ENCODE assay signal across 17 cellular contexts in genomic region chr3:153038779-153039178, GRCh38.
A peak's percentile ranks its signal among the peaks of the same experiment; 100 is the strongest.
DNase-seq lines count a peak whose midpoint lies in the region; ATAC-seq lines count a peak whose summit lies in the region.
"Had no signal": no experiment of that assay in that cellular context is flagged by ENCODE, and none has a peak within 500 bp of the region (broad histone marks: within the 10 kb centered on the region; RNA-seq: fewer than 3 reads in every experiment).

No MANE protein-coding gene starts in this region.

- intact Hi-C loops in sciatic nerve (cut with DNase I), result no loop called here

- no peak for ATAC-seq in sciatic nerve
- ATAC-seq in GM18858 (IDR thresholded peaks at IDR 0.05; ENCODE audit: unreplicated experiment), result no peak

- peak; percentile 87 for DNase-seq in H4 (ENCODE audit: low spot score)
- DNase-seq in NCI-H69 (lab: John Stamatoyannopoulos, UW), result peak; percentile 91
- peak; percentile 40 for DNase-seq in dermis blood vessel endothelial cell
- peak; percentile 32 for DNase-seq in myocyte (ENCODE audit: low read depth)
- no peak for DNase-seq in SIG-M5 treated with dmso at 0.1 percent for 504 hours (lab: John Stamatoyannopoulos, UW; ENCODE audit: unreplicated experiment)
- DNase-seq in sciatic nerve (ENCODE audit: low spot score), result no peak
- DNase-seq: activated effector memory CD4-positive, alpha-beta T cell treated with Interleukin-2 at 50 U/mL for 16 hours; DMS153; effector CD8-positive, alpha-beta T cell; H9; NCI-H1048; NCI-H2029; NCI-H524 treated with DMSO at 0.1 percent for 48 hours; nephron progenitor cell; SK-N-SH; stimulated activated CD4-positive, alpha-beta T cell treated with anti-CD3 and anti-CD28 coated beads, Interleukin-12 subunit alpha, Interleukin-12 subunit beta, amount 100 ng/mL, for 4 hours had no signal

Comparison
In these comparisons a context has a peak if more than half of its experiments do, and no peak if none do; other contexts are left out.
1. DNase-seq: peak in H4 (single experiment), NCI-H69 (single experiment), dermis blood vessel endothelial cell (single experiment) and myocyte (single experiment); none in SIG-M5 treated with dmso at 0.1 percent for 504 hours (single experiment) and sciatic nerve (single experiment).